Comparison of ENCODE assay signal across 23 cellular contexts in the genomic region with DNA sequence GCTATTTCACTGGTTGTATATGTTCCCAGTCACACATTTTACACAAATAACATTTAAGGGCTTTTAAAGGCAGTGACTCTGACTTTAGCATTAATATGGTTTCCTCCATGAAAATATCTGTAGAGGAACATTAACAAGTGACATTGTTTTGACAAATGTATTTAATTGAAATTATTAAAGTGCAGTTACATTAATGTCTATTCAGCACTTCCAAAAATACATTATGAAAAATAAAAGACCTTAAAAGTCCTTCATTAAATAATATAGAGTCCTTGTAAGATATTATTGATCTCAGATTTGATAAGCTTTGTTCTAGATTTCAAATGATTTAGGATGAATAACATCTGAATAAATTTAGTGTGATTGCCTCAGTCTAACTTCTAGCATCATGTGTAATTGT.
"Had no signal": no experiment of that assay in that cellular context is flagged by ENCODE, and none has a peak within 500 bp of the region (broad histone marks: within the 10 kb centered on the region; RNA-seq: fewer than 3 reads in every experiment).

No MANE protein-coding gene starts in this region.

- H3K36me3 Mint-ChIP-seq: naive B cell had no signal

- H3K27ac Mint-ChIP-seq: mesothelial cell of epicardium, naive B cell had no signal

- H3K27me3 ChIP-seq: dorsolateral prefrontal cortex, esophagus muscularis mucosa, foreskin keratinocyte, gastroesophageal sphincter, heart right ventricle, left lung had no signal

- H3K4me1 Mint-ChIP-seq: mesothelial cell of epicardium, naive B cell had no signal

- H3K9me3 ChIP-seq: esophagus muscularis mucosa, gastroesophageal sphincter, left lung, lower lobe of right lung had no signal

- H3K4me1 ChIP-seq: esophagus muscularis mucosa, foreskin keratinocyte, gastroesophageal sphincter, heart right ventricle, left lung, lower lobe of right lung had no signal

- ATAC-seq: foreskin keratinocyte, gastroesophageal sphincter, heart right ventricle, left cardiac atrium, left lung, left ventricle myocardium superior, lower lobe of right lung, mucosa of descending colon had no signal

- DNase-seq: dermis blood vessel endothelial cell; dorsolateral prefrontal cortex; effector CD4-positive, alpha-beta T cell; effector memory CD4-positive, alpha-beta T cell; foreskin keratinocyte; heart right ventricle; hippocampal formation; left cardiac atrium; left lung; left ventricle myocardium superior; lower lobe of right lung; mesenchymal stem cell; mucosa of descending colon; naive B cell had no signal

- H3K36me3 ChIP-seq: esophagus muscularis mucosa, gastroesophageal sphincter, heart right ventricle, left lung, lower lobe of right lung had no signal

- H3K4me3 Mint-ChIP-seq: mesothelial cell of epicardium, naive B cell had no signal

- H3K4me3 ChIP-seq: coronary artery, dorsolateral prefrontal cortex, esophagus muscularis mucosa, gastroesophageal sphincter, heart right ventricle, left lung, lower lobe of right lung, mucosa of descending colon had no signal

- H3K27me3 Mint-ChIP-seq: naive B cell had no signal

- H3K27ac ChIP-seq: coronary artery, dorsolateral prefrontal cortex, esophagus muscularis mucosa, foreskin keratinocyte, gastroesophageal sphincter, heart right ventricle, left lung, lower lobe of right lung had no signal

- FAIRE-seq: colon, endothelial cell of umbilical vein, frontal cortex, islet of Langerhans, keratinocyte had no signal
